8 cellular contexts compared by ENCODE assay signal in genomic region chr1:91884459-91885290, GRCh38. TPM values are rescaled to one million over a fixed set of nuclear protein-coding genes. Genes with fewer than 3 reads are reported as not detected.
DNase-seq lines count a peak whose midpoint lies in the region; ATAC-seq and TF ChIP-seq lines count a peak whose summit lies in the region.

No MANE protein-coding gene starts in this region.

- H3K27ac ChIP-seq in ectodermal cell (ENCODE audit: insufficient read depth, low read depth, low read length, poor library complexity, severe bottlenecking) (no peak overlapping the region), thymus (ENCODE audit: low read depth) (peak overlapping the region; percentile 42)

- no peak for TF ChIP-seq POLR2A in erythroblast (IDR thresholded peaks at IDR 0.05; ENCODE audit: low read length)

- no peaks in the 10 kb centered on the region for H3K9me3 ChIP-seq in ectodermal cell (ENCODE audit: control insufficient read depth, low read length)
- H3K9me3 ChIP-seq in thymus (ENCODE audit: control insufficient read depth) = no peaks in the 10 kb centered on the region

- WGBS in ectodermal cell, 2 experiments = 20 to 21% methylated on average over 25 of the region's 25 CpGs
- WGBS in thymus = 18% methylated on average over 25 of the region's 25 CpGs

- no peak for DNase-seq in AG09309 (ENCODE audit: low read depth)
- DNase-seq in activated CD4-positive, alpha-beta T cell treated with anti-CD3 and anti-CD28 coated beads for 4 hours = peak; percentile 22 to 23
- DNase-seq in midbrain (lab: John Stamatoyannopoulos, UW) = peak; percentile 33
- no peak for DNase-seq in GM13976 (ENCODE audit: low spot score)
- DNase-seq in erythroblast (lab: John Stamatoyannopoulos, UW) = no peak

- in situ Hi-C loops in GM13976 (cut with MboI; ENCODE audit: low sequenced_read_pairs, unreplicated experiment) = no loop called here

- H3K27me3 ChIP-seq in ectodermal cell (ENCODE audit: control insufficient read depth, insufficient read depth, low read length, poor library complexity, severe bottlenecking) = peaks cover 36% of the 10 kb centered on the region
- H3K27me3 ChIP-seq in thymus (ENCODE audit: control insufficient read depth, insufficient read depth) = peaks cover 45% of the 10 kb centered on the region

- H3K4me1 ChIP-seq in ectodermal cell (ENCODE audit: control insufficient read depth, insufficient read depth, low read length) (peaks cover 11% of the 10 kb centered on the region), thymus (ENCODE audit: control insufficient read depth, insufficient read depth, low read length) (peaks cover 12% of the 10 kb centered on the region)

- H3K36me3 ChIP-seq in ectodermal cell (ENCODE audit: control insufficient read depth, insufficient read depth, low read length) (no peaks in the 10 kb centered on the region), thymus (ENCODE audit: control insufficient read depth, insufficient read depth) (no peaks in the 10 kb centered on the region)

- H3K4me3 ChIP-seq in AG09309 (ENCODE audit: control insufficient read depth, low read depth, low read length) (peak overlapping the region; percentile 90), ectodermal cell (ENCODE audit: insufficient read depth, low read depth, low read length) (peak overlapping the region; percentile 83), thymus (ENCODE audit: low read length) (peak overlapping the region; percentile 50)

- ATAC-seq in HG03342 (IDR thresholded peaks at IDR 0.05; ENCODE audit: unreplicated experiment) = peak; percentile 4

- TF ChIP-seq CTCF in AG09309 (IDR thresholded peaks at IDR 0.05; ENCODE audit: control insufficient read depth, insufficient read depth, low read depth, low read length, missing control alignments) (no peak), GM13976 (IDR thresholded peaks at IDR 0.05; ENCODE audit: borderline replicate concordance, control extremely low read depth, extremely low read depth, insufficient read depth, missing control alignments) (no peak)

RNA-seq across cellular contexts. Expression of gene TGFBR3, which starts 1.3 kb away (rescaled TPM):
- 17.1 TPM for polyA plus RNA-seq in ectodermal cell (2013, experiment 1 of 4)
- 12.5 TPM for polyA plus RNA-seq in ectodermal cell (2013, experiment 2 of 4)
- 12.5 TPM for polyA plus RNA-seq in ectodermal cell (2013, experiment 3 of 4)
- 16.1 TPM for polyA plus RNA-seq in ectodermal cell (2013, experiment 4 of 4)
- polyA plus RNA-seq in thymus = 10.1 TPM

Comparison
In these comparisons a context has a peak if more than half of its experiments do, and no peak if none do; other contexts are left out.
1. DNase-seq: peak in activated CD4-positive, alpha-beta T cell treated with anti-CD3 and anti-CD28 coated beads for 4 hours (2 of 2) and midbrain (single experiment); none in AG09309 (single experiment), GM13976 (single experiment) and erythroblast (0 of 2).
2. Peak in every context shown above with its lines, with median percentiles within 50 percentile points of each other: H3K4me3 ChIP-seq.